In genomic region chr17:60076811-60077210, GRCh38 we compare ENCODE assay signal across 1 cellular context.
TF ChIP-seq lines count a peak whose summit lies in the region.

No MANE protein-coding gene starts in this region.

TF ChIP-seq in HepG2, 621 proteins besides CTCF, POLR2A, EP300 and RAD21:
- no peak for TF ChIP-seq BATF2 (CRISPR knock-in tag; IDR thresholded peaks at IDR 0.05)
- TF ChIP-seq ZKSCAN1 (IDR thresholded peaks at IDR 0.05; ENCODE audit: low read length), result peak; percentile 67; the same call in 1 of the 2 replicates
TF ChIP-seq in HepG2: peak in this region for 1.
